In genomic region chr19:15379083-15379995, GRCh38 we compare ENCODE assay signal across 8 cellular contexts. TPM values are rescaled to one million over a fixed set of nuclear protein-coding genes. Genes with fewer than 3 reads are reported as not detected.
DNase-seq lines count a peak whose midpoint lies in the region; ATAC-seq and TF ChIP-seq lines count a peak whose summit lies in the region.

Gene AKAP8 (minus strand): TSS chr19:15379787. CDS start chr19:15379731, 56 bp downstream.

- peaks cover 30 to 42% (median 36%) of the 10 kb centered on the region in 3 donors for H3K4me1 Mint-ChIP-seq in naive B cell
- peaks cover 36% of the 10 kb centered on the region for H3K4me1 Mint-ChIP-seq in stimulated activated effector memory CD8-positive, alpha-beta T cell treated with anti-CD3 and anti-CD28 coated beads, Interleukin-12 subunit alpha, Interleukin-12 subunit beta, amount 100 ng/mL, for 72 hours

- peak; percentile 90 for ATAC-seq in naive B cell (ENCODE audit: low read depth in 2 of 2)
- peak; percentile 94 for ATAC-seq in stimulated activated effector memory CD8-positive, alpha-beta T cell treated with anti-CD3 and anti-CD28 coated beads, Interleukin-12 subunit alpha, Interleukin-12 subunit beta, amount 100 ng/mL, for 72 hours

- H3K9me3 Mint-ChIP-seq in naive B cell = no peaks in the 10 kb centered on the region
- H3K9me3 Mint-ChIP-seq in stimulated activated effector memory CD8-positive, alpha-beta T cell treated with anti-CD3 and anti-CD28 coated beads, Interleukin-12 subunit alpha, Interleukin-12 subunit beta, amount 100 ng/mL, for 72 hours = no peaks in the 10 kb centered on the region

- H3K4me3 ChIP-seq in LNCaP clone FGC (ENCODE audit: low read depth, low read length) = peak within 1 kb of the TSS; percentile 69

- H3K27me3 Mint-ChIP-seq in naive B cell = no peaks in the 10 kb centered on the region

- peak; percentile 99 for DNase-seq in EH (ENCODE audit: low read depth)
- peak; percentile 100 for DNase-seq in H4 (ENCODE audit: low spot score)
- DNase-seq in LNCaP clone FGC (ENCODE audit: low read depth) = peak; percentile 92
- peak; percentile 99 for DNase-seq in RPMI8226
- peak; percentile 94 to 98 for DNase-seq in activated T-helper 1 cell treated with anti-CD3 and anti-CD28 coated beads, Interleukin-2, amount 50 U/mL, for 16 hours (ENCODE audit: low read depth in 1 of 2, low spot score in 1 of 2)
- peak; percentile 99 for DNase-seq in fibroblast of gingiva (ENCODE audit: low read depth)
- DNase-seq in naive B cell = peak; percentile 98
- DNase-seq in stimulated activated effector memory CD8-positive, alpha-beta T cell treated with anti-CD3 and anti-CD28 coated beads, Interleukin-12 subunit alpha, Interleukin-12 subunit beta, amount 100 ng/mL, for 72 hours (ENCODE audit: low spot score in 2 of 2) = peak; percentile 96 to 98

- peak within 1 kb of the TSS; percentile 99 to 100 (median 100) for H3K27ac Mint-ChIP-seq in naive B cell
- peak within 1 kb of the TSS; percentile 99 for H3K27ac Mint-ChIP-seq in stimulated activated effector memory CD8-positive, alpha-beta T cell treated with anti-CD3 and anti-CD28 coated beads, Interleukin-12 subunit alpha, Interleukin-12 subunit beta, amount 100 ng/mL, for 72 hours

- peak within 1 kb of the TSS; percentile 93 to 100 (median 98) for H3K4me3 Mint-ChIP-seq in naive B cell
- peak within 1 kb of the TSS; percentile 85 for H3K4me3 Mint-ChIP-seq in stimulated activated effector memory CD8-positive, alpha-beta T cell treated with anti-CD3 and anti-CD28 coated beads, Interleukin-12 subunit alpha, Interleukin-12 subunit beta, amount 100 ng/mL, for 72 hours

- H3K36me3 Mint-ChIP-seq in naive B cell = no peaks in the 10 kb centered on the region
- H3K36me3 Mint-ChIP-seq in stimulated activated effector memory CD8-positive, alpha-beta T cell treated with anti-CD3 and anti-CD28 coated beads, Interleukin-12 subunit alpha, Interleukin-12 subunit beta, amount 100 ng/mL, for 72 hours = peaks cover 70% of the 10 kb centered on the region

- TF ChIP-seq CTCF in LNCaP clone FGC (IDR thresholded peaks at IDR 0.05; ENCODE audit: control insufficient read depth, extremely low read depth, insufficient read depth) = no peak

RNA-seq across cellular contexts. Expression of gene AKAP8, which starts in this region (rescaled TPM):
- 14.4 and 18.4 TPM in 2 replicates for total RNA-seq in H4 (2014; rRNA removed; shearing (Covaris generic))
- 10 to 100 TPM; 14.7 to 27.7 (median 17.9) TPM for polyA plus RNA-seq in naive B cell (ENCODE audit: low read depth in 6 of 6)

Comparison
In these comparisons a context has a peak if more than half of its experiments do, and no peak if none do; other contexts are left out.
1. Peak in every context shown above with its lines: DNase-seq, ATAC-seq and H3K4me3 ChIP-seq.